Comparison of ENCODE assay signal across 8 cellular contexts in genomic region chr9:97411789-97412627, GRCh38. TPM values are rescaled to one million over a fixed set of nuclear protein-coding genes. Genes with fewer than 3 reads are reported as not detected.
DNase-seq lines count a peak whose midpoint lies in the region; ATAC-seq and TF ChIP-seq lines count a peak whose summit lies in the region.

TDRD7 (plus strand) TSS chr9:97412096; CDS start chr9:97428466, 16,370 bp downstream.

- peak; percentile 77 for TF ChIP-seq RAD21 in neural cell (conservative IDR thresholded peaks at IDR 0.05)

- TF ChIP-seq EP300 in neural cell (conservative IDR thresholded peaks at IDR 0.05; ENCODE audit: poor library complexity, severe bottlenecking) = peak; percentile 63

- H3K36me3 ChIP-seq in neural cell (ENCODE audit: insufficient read depth, low read length) = no peaks in the 10 kb centered on the region

- H3K27me3 ChIP-seq in neural cell (ENCODE audit: insufficient read depth, low read depth, low read length) = peaks cover 14% of the 10 kb centered on the region

- H3K9ac ChIP-seq in neural cell (ENCODE audit: low read length) = peak within 1 kb of the TSS; percentile 58

- no peaks in the 10 kb centered on the region for H3K79me2 ChIP-seq in neural cell (replicated peaks; ENCODE audit: insufficient read depth, low read length)

- peak within 1 kb of the TSS; percentile 32 to 59 for H3K27ac Mint-ChIP-seq in stimulated activated naive CD8-positive, alpha-beta T cell treated with anti-CD3 and anti-CD28 coated beads, Interleukin-15, amount 100 ng/mL, for 72 hours

- H3K27ac ChIP-seq in neural cell (ENCODE audit: low read length) = no peak within 1 kb of the TSS

- H3K9me3 ChIP-seq in neural cell (ENCODE audit: low read length) = no peaks in the 10 kb centered on the region

- H3K27me3 Mint-ChIP-seq in stimulated activated naive CD8-positive, alpha-beta T cell treated with anti-CD3 and anti-CD28 coated beads, Interleukin-15, amount 100 ng/mL, for 72 hours = peaks cover 19% of the 10 kb centered on the region

- peak; percentile 99 for TF ChIP-seq CTCF in neural cell (IDR thresholded peaks at IDR 0.05; ENCODE audit: poor library complexity, severe bottlenecking)

- H4K20me1 ChIP-seq in neural cell (ENCODE audit: insufficient read depth) = no peaks in the 10 kb centered on the region

- no peaks in the 10 kb centered on the region for H3K9me3 Mint-ChIP-seq in stimulated activated naive CD8-positive, alpha-beta T cell treated with anti-CD3 and anti-CD28 coated beads, Interleukin-15, amount 100 ng/mL, for 72 hours

- peak within 1 kb of the TSS; percentile 80 to 92 for H3K4me3 Mint-ChIP-seq in stimulated activated naive CD8-positive, alpha-beta T cell treated with anti-CD3 and anti-CD28 coated beads, Interleukin-15, amount 100 ng/mL, for 72 hours

- H2AFZ ChIP-seq in neural cell (ENCODE audit: low read depth, low read length) = peak within 1 kb of the TSS; percentile 62

- no peaks in the 10 kb centered on the region for H3K9me2 ChIP-seq in neural cell (ENCODE audit: insufficient read depth, low read length)

- H3K4me2 ChIP-seq in neural cell (ENCODE audit: low read length) = no peak within 1 kb of the TSS

- peak; percentile 44 for DNase-seq in DMS53 treated with DMSO at 0.1 percent for 48 hours (lab: John Stamatoyannopoulos, UW; ENCODE audit: unreplicated experiment)
- peak; percentile 79 for DNase-seq in HuH-7.5 (ENCODE audit: low spot score)
- DNase-seq in RPMI7951 (ENCODE audit: low read depth) = peak; percentile 76
- peak; percentile 91 for DNase-seq in activated T-helper 9 cell treated with anti-CD3 and anti-CD28 coated beads, Interleukin-2, amount 50 U/mL, for 16 hours (ENCODE audit: low read depth)
- DNase-seq in fibroblast of the conjunctiva (ENCODE audit: low read depth) = peak; percentile 56
- DNase-seq in stimulated activated naive CD8-positive, alpha-beta T cell treated with anti-CD3 and anti-CD28 coated beads, Interleukin-15, amount 100 ng/mL, for 72 hours = peak; percentile 86 to 90

- peak within 1 kb of the TSS; percentile 79 for H3K4me3 ChIP-seq in neural cell (ENCODE audit: low read length)

- peak; percentile 70 for ATAC-seq in GM21447 (IDR thresholded peaks at IDR 0.05; ENCODE audit: unreplicated experiment)
- peak; percentile 92 for ATAC-seq in stimulated activated naive CD8-positive, alpha-beta T cell treated with anti-CD3 and anti-CD28 coated beads, Interleukin-15, amount 100 ng/mL, for 72 hours

- H3F3A ChIP-seq in neural cell (ENCODE audit: insufficient read depth, low read length, poor library complexity, severe bottlenecking) = no peaks in the 10 kb centered on the region

- H3K4me1 Mint-ChIP-seq in stimulated activated naive CD8-positive, alpha-beta T cell treated with anti-CD3 and anti-CD28 coated beads, Interleukin-15, amount 100 ng/mL, for 72 hours = peaks cover 26% of the 10 kb centered on the region

TF ChIP-seq in neural cell, 6 proteins besides CTCF, POLR2A, EP300 and RAD21:
- peak; percentile 47 for TF ChIP-seq POLR2AphosphoS5 (IDR thresholded peaks at IDR 0.05)
- TF ChIP-seq TAF1 (IDR thresholded peaks at IDR 0.05; ENCODE audit: low read depth) = no peak
- TF ChIP-seq MXI1 (conservative IDR thresholded peaks at IDR 0.05; ENCODE audit: poor library complexity, severe bottlenecking) = peak; percentile 9
- TF ChIP-seq SMC3 (conservative IDR thresholded peaks at IDR 0.05; ENCODE audit: poor library complexity) = peak; percentile 88

RNA-seq across cellular contexts. Expression of gene TDRD7, which starts in this region (rescaled TPM):
- total RNA-seq in RPMI7951 (2014; rRNA removed; shearing (Covaris generic)) = 11.3 and 14.8 TPM in 2 replicates
- polyA plus RNA-seq in neural cell = 5.7 and 9.7 TPM in 2 replicates
- polyA minus RNA-seq in neural cell = 6.3 and 7.1 TPM in 2 replicates
